In genomic region chr4:186693159-186693815, GRCh38 we compare ENCODE assay signal across 11 cellular contexts. TPM values are rescaled to one million over a fixed set of nuclear protein-coding genes. Genes with fewer than 3 reads are reported as not detected.
DNase-seq lines count a peak whose midpoint lies in the region; FAIRE-seq and TF ChIP-seq lines count a peak whose summit lies in the region.
"Had no signal": no experiment of that assay in that cellular context is flagged by ENCODE, and none has a peak within 500 bp of the region (broad histone marks: within the 10 kb centered on the region; RNA-seq: fewer than 3 reads in every experiment).

No MANE protein-coding gene starts in this region.

- peaks cover 55% of the 10 kb centered on the region for H4K20me1 ChIP-seq in keratinocyte (ENCODE audit: control insufficient read depth, extremely low read depth, insufficient read depth, low read length)

- H3K4me2 ChIP-seq in keratinocyte (ENCODE audit: control insufficient read depth, extremely low read depth, insufficient read depth, low read depth, low read length) = peak overlapping the region; percentile 7

- H3K9me1 ChIP-seq in keratinocyte (ENCODE audit: control insufficient read depth, extremely low read depth, insufficient read depth, low read length) = peaks cover 2% of the 10 kb centered on the region

- WGBS in endodermal cell (ENCODE audit: insufficient coverage in 1 of 2, insufficient read length in 1 of 2), 2 experiments = 64 to 92% methylated on average over 1 to 17 of the region's 17 CpGs

- H3K4me1 ChIP-seq in keratinocyte (ENCODE audit: control insufficient read depth, extremely low read depth, insufficient read depth, low read length) (peaks cover 22% of the 10 kb centered on the region), endodermal cell (ENCODE audit: control insufficient read depth, insufficient read depth, low read length) (peaks cover 2% of the 10 kb centered on the region)
- H3K4me1 ChIP-seq: adrenal gland had no signal

- FAIRE-seq in keratinocyte (lab: Jason Lieb, UNC) = peak; percentile 75
- FAIRE-seq: TTC549 had no signal

- no peak overlapping the region for H3K27ac ChIP-seq in brain microvascular endothelial cell
- H3K27ac ChIP-seq in keratinocyte (ENCODE audit: control insufficient read depth, insufficient read depth, low read length) = peak overlapping the region; percentile 56
- no peak overlapping the region for H3K27ac ChIP-seq in endodermal cell (ENCODE audit: low read depth, low read length)
- H3K27ac ChIP-seq: adrenal gland had no signal

- H3K4me3 Mint-ChIP-seq in type B pancreatic cell = no peak overlapping the region
- H3K4me3 Mint-ChIP-seq in endodermal cell = no peak overlapping the region

- H3K27me3 ChIP-seq in brain microvascular endothelial cell (replicated peaks) (no peaks in the 10 kb centered on the region), keratinocyte (ENCODE audit: control insufficient read depth, extremely low read depth, insufficient read depth, low read length) (no peaks in the 10 kb centered on the region), endodermal cell (ENCODE audit: control insufficient read depth, insufficient read depth, low read length, poor library complexity, severe bottlenecking) (no peaks in the 10 kb centered on the region)
- H3K27me3 ChIP-seq: adrenal gland had no signal

- dilution Hi-C loops in keratinocyte (cut with MboI; ENCODE audit: extremely low pct_ligation_motif_present, low sequenced_read_pairs) = no loop called here

- H3K4me3 ChIP-seq in brain microvascular endothelial cell (ENCODE audit: low read depth, low read length) (no peak overlapping the region), keratinocyte (ENCODE audit: control insufficient read depth in 2 of 3, extremely low read depth in 1 of 3, insufficient read depth in 2 of 3, low read depth in 1 of 3, low read length in 3 of 3) (no peak overlapping the region), endodermal cell (ENCODE audit: low read length) (no peak overlapping the region)
- H3K4me3 ChIP-seq: adrenal gland had no signal

- H3K4me1 Mint-ChIP-seq in type B pancreatic cell (ENCODE audit: unreplicated experiment) = peaks cover 14% of the 10 kb centered on the region
- peaks cover 20% of the 10 kb centered on the region for H3K4me1 Mint-ChIP-seq in endodermal cell

- H3K9ac ChIP-seq in keratinocyte (ENCODE audit: control insufficient read depth, extremely low read depth, insufficient read depth, low read length) (no peak overlapping the region), endodermal cell (ENCODE audit: extremely low read depth, low read length, poor library complexity, severe bottlenecking) (no peak overlapping the region)

- H3K9me3 ChIP-seq in keratinocyte (ENCODE audit: control insufficient read depth, low read depth, low read length) (no peaks in the 10 kb centered on the region), endodermal cell (ENCODE audit: control insufficient read depth, low read length) (no peaks in the 10 kb centered on the region)
- H3K9me3 ChIP-seq: adrenal gland had no signal

- no peaks in the 10 kb centered on the region for H3K27me3 Mint-ChIP-seq in type B pancreatic cell
- H3K27me3 Mint-ChIP-seq in endodermal cell (ENCODE audit: insufficient read depth) = no peaks in the 10 kb centered on the region

- H3K9me3 Mint-ChIP-seq in type B pancreatic cell (peaks cover 14% of the 10 kb centered on the region), endodermal cell (peaks cover 2% of the 10 kb centered on the region)

- no peak overlapping the region for H2AFZ ChIP-seq in keratinocyte (ENCODE audit: control insufficient read depth, low read length)

- H3K36me3 Mint-ChIP-seq in type B pancreatic cell (peaks cover 52% of the 10 kb centered on the region), endodermal cell (ENCODE audit: low read depth) (peaks cover 11% of the 10 kb centered on the region)

- H3K79me2 ChIP-seq in keratinocyte (ENCODE audit: control insufficient read depth, insufficient read depth, low read length) = peaks cover 98% of the 10 kb centered on the region

- TF ChIP-seq CTCF in brain microvascular endothelial cell (IDR thresholded peaks at IDR 0.05; ENCODE audit: low read depth, low read length, missing control alignments) = no peak
- TF ChIP-seq CTCF in keratinocyte (optimal IDR thresholded peaks at IDR 0.05 in 1 of 3, IDR thresholded peaks at IDR 0.05 in 1 of 3, conservative IDR thresholded peaks at IDR 0.05 in 1 of 3; ENCODE audit: extremely low read depth in 1 of 3, insufficient read depth in 2 of 3, low read length in 3 of 3) = no peak
- no peak for TF ChIP-seq CTCF in type B pancreatic cell (conservative IDR thresholded peaks at IDR 0.05)
- no peak for TF ChIP-seq CTCF in endodermal cell (conservative IDR thresholded peaks at IDR 0.05)

- DNase-seq in HT-29 (ENCODE audit: low spot score) (peak; percentile 74), brain microvascular endothelial cell (peak; percentile 77), keratinocyte (ENCODE audit: low read depth, low spot score) (peak; percentile 35), type B pancreatic cell (ENCODE audit: extremely low spot score, unreplicated experiment) (no peak), endodermal cell (no peak), HuH-7.5 (ENCODE audit: low spot score) (no peak), cerebellar cortex (ENCODE audit: low spot score) (no peak)
- DNase-seq: NCI-H187 treated with DMSO at 0.1 percent for 48 hours; stimulated activated CD4-positive, alpha-beta T cell treated with anti-CD3 and anti-CD28 coated beads, Interleukin-4, amount 100 ng/mL, for 4 hours had no signal

- peaks cover 11% of the 10 kb centered on the region for H3K36me3 ChIP-seq in brain microvascular endothelial cell (replicated peaks)
- peaks cover 14 to 40% of the 10 kb centered on the region in 2 experiments for H3K36me3 ChIP-seq in keratinocyte (ENCODE audit: control insufficient read depth in 2 of 2, extremely low read depth in 1 of 2, insufficient read depth in 2 of 2, low read length in 2 of 2)
- peaks cover 20% of the 10 kb centered on the region for H3K36me3 ChIP-seq in endodermal cell (ENCODE audit: control insufficient read depth, insufficient read depth, low read length)
- H3K36me3 ChIP-seq: adrenal gland had no signal

- in situ Hi-C loops in brain microvascular endothelial cell (cut with HindIII; ENCODE audit: low pct_ligation_motif_present, low sequenced_read_pairs) = no loop called here

- peak overlapping the region; percentile 46 for H3K27ac Mint-ChIP-seq in type B pancreatic cell
- no peak overlapping the region for H3K27ac Mint-ChIP-seq in endodermal cell

RNA-seq across cellular contexts. Expression of gene FAT1, which starts 30.4 kb away (rescaled TPM):
- 325 and 379 TPM in 2 replicates for total RNA-seq in HT-29 (2014; rRNA removed; shearing (Covaris generic))
- 329 to 470 TPM (median 330 TPM) in 3 replicates for polyA plus RNA-seq in keratinocyte
- 211 TPM for polyA plus RNA-seq in keratinocyte (2011; ENCODE audit: low read depth)
- polyA plus RNA-seq in keratinocyte (2011; cell fraction: cytosol; rRNA removed) = 72.0 and 90.4 TPM in 2 replicates
- polyA plus RNA-seq in keratinocyte (2011; cell fraction: nucleus; rRNA removed) = 1,599 and 1,663 TPM in 2 replicates
- 206 and 254 TPM in 2 replicates for polyA plus RNA-seq in keratinocyte (2012; ENCODE audit: low replicate concordance)
- polyA minus RNA-seq in keratinocyte = 2,564 to 2,839 TPM (median 2,810 TPM) in 3 replicates
- polyA minus RNA-seq in keratinocyte (2011; cell fraction: cytosol; rRNA and poly(A)+ RNA removed) = 488 TPM
- polyA minus RNA-seq in keratinocyte (2011; cell fraction: nucleus; rRNA and poly(A)+ RNA removed) = 3,580 and 4,840 TPM in 2 replicates
- total RNA-seq in type B pancreatic cell (ENCODE audit: low replicate concordance) (188 and 197 TPM in 2 replicates), endodermal cell (10 to 100 TPM; 66.6 to 77.8 TPM)
- polyA plus RNA-seq in endodermal cell (2013, experiment 1 of 2) = 68.7 TPM
- polyA plus RNA-seq in endodermal cell (2013, experiment 2 of 2) = 67.9 TPM

Comparison
In these comparisons a context has a peak if more than half of its experiments do, and no peak if none do; other contexts are left out.
1. DNase-seq: peak in HT-29 (single experiment), brain microvascular endothelial cell (single experiment) and keratinocyte (single experiment); none in type B pancreatic cell (single experiment), endodermal cell (single experiment), HuH-7.5 (single experiment) and cerebellar cortex (single experiment).